25 cellular contexts compared by ENCODE assay signal in genomic region chr13:106423530-106423929, GRCh38.
DNase-seq lines count a peak whose midpoint lies in the region; ATAC-seq, FAIRE-seq and TF ChIP-seq lines count a peak whose summit lies in the region.
"Had no signal": no experiment of that assay in that cellular context is flagged by ENCODE, and none has a peak within 500 bp of the region (broad histone marks: within the 10 kb centered on the region; RNA-seq: fewer than 3 reads in every experiment).

No MANE protein-coding gene starts in this region.

- FAIRE-seq in pancreas (lab: Jason Lieb, UNC) = no peak
- FAIRE-seq: A204.1, GM19239, urothelium cell line had no signal

- in situ Hi-C loops in ACHN (cut with HindIII; ENCODE audit: low pct_ligation_motif_present, low pct_unique_long_range_greater_than_20kb, low sequenced_read_pairs) = no loop called here

- H3K27me3 ChIP-seq in GM23338 (ENCODE audit: insufficient read depth) = no peaks in the 10 kb centered on the region
- H3K27me3 ChIP-seq in sigmoid colon = no peaks in the 10 kb centered on the region
- peaks cover 0 to 5% (median 0%) of the 10 kb centered on the region in 4 donors for H3K27me3 ChIP-seq in pancreas
- H3K27me3 ChIP-seq: BLaER1 treated with 17β-estradiol and CSF1 and Interleukin-3, amounts not matched to agents 10 nM and 100 nM; right lobe of liver had no signal

- no peaks in the 10 kb centered on the region for H3K79me2 ChIP-seq in GM23338 (replicated peaks; ENCODE audit: insufficient read depth)

- H3K9me2 ChIP-seq in GM23338 (ENCODE audit: insufficient read depth) = no peaks in the 10 kb centered on the region

- H4K20me1 ChIP-seq in GM23338 (replicated peaks; ENCODE audit: insufficient read depth) = no peaks in the 10 kb centered on the region
- H4K20me1 ChIP-seq: BLaER1 treated with 17β-estradiol and CSF1 and Interleukin-3, amounts not matched to agents 10 nM and 100 nM had no signal

- H3K27me3 Mint-ChIP-seq in GM23338 (ENCODE audit: insufficient read depth, low read depth, poor library complexity) = peaks cover 5% of the 10 kb centered on the region
- H3K27me3 Mint-ChIP-seq: activated naive CD4-positive, alpha-beta T cell treated with anti-CD3 and anti-CD28 coated beads, Interleukin-2, amount 10 ng/mL, durations not matched to agents 7 days and 5 days had no signal

- no peak overlapping the region for H3K27ac Mint-ChIP-seq in GM23338
- H3K27ac Mint-ChIP-seq: activated naive CD4-positive, alpha-beta T cell treated with anti-CD3 and anti-CD28 coated beads, Interleukin-2, amount 10 ng/mL, durations not matched to agents 7 days and 5 days had no signal

- H3K4me1 ChIP-seq in GM23338 (ENCODE audit: insufficient read depth) = peaks cover 20% of the 10 kb centered on the region
- no peaks in the 10 kb centered on the region for H3K4me1 ChIP-seq in sigmoid colon
- no peaks in the 10 kb centered on the region for H3K4me1 ChIP-seq in pancreas
- H3K4me1 ChIP-seq: BLaER1 treated with 17β-estradiol and CSF1 and Interleukin-3, amounts not matched to agents 10 nM and 100 nM; right lobe of liver had no signal

- peak; percentile 68 for ATAC-seq in GM23338
- peak; percentile 60 for ATAC-seq in HG03378 (IDR thresholded peaks at IDR 0.05; ENCODE audit: unreplicated experiment)
- no peak for ATAC-seq in pancreas
- ATAC-seq: activated T-cell treated with anti-CD3 and anti-CD28 coated beads, Interleukin-2, amount 50 U/mL, for 4 hours; right lobe of liver had no signal

- peak overlapping the region; percentile 53; the same call in 1 of the 2 replicates for H3K4me2 ChIP-seq in GM23338
- H3K4me2 ChIP-seq: BLaER1 treated with 17β-estradiol and CSF1 and Interleukin-3, amounts not matched to agents 10 nM and 100 nM had no signal

- H3K36me3 ChIP-seq in GM23338 (ENCODE audit: insufficient read depth) = no peaks in the 10 kb centered on the region
- H3K36me3 ChIP-seq in sigmoid colon = no peaks in the 10 kb centered on the region
- H3K36me3 ChIP-seq in pancreas = no peaks in the 10 kb centered on the region
- H3K36me3 ChIP-seq: BLaER1 treated with 17β-estradiol and CSF1 and Interleukin-3, amounts not matched to agents 10 nM and 100 nM; right lobe of liver had no signal

- DNase-seq in GM12865 (ENCODE audit: low read depth) (peak; percentile 9), GM23338 (ENCODE audit: low spot score) (peak; percentile 41), iPS-NIHi11 (ENCODE audit: low spot score) (peak; percentile 22), ACHN (no peak), sigmoid colon (no peak), pancreas (no peak), NCI-H1694 (lab: John Stamatoyannopoulos, UW) (no peak)
- DNase-seq: activated naive CD4-positive, alpha-beta T cell treated with anti-CD3 and anti-CD28 coated beads, Interleukin-2, amount 10 ng/mL, durations not matched to agents 7 days and 5 days; activated T-cell treated with anti-CD3 and anti-CD28 coated beads, Interleukin-2, amount 50 U/mL, for 4 hours; anterior cingulate cortex; dermis blood vessel endothelial cell; foreskin melanocyte; IMR-90; NCI-H1105 treated with DMSO at 0.1 percent for 48 hours; NCI-H524; right lobe of liver; stimulated activated CD4-positive, alpha-beta T cell treated with anti-CD3 and anti-CD28 coated beads, Interleukin-15, amount 100 ng/mL, for 24 hours; T1000 had no signal

- no peaks in the 10 kb centered on the region for H3K36me3 Mint-ChIP-seq in GM23338 (ENCODE audit: low read depth)
- H3K36me3 Mint-ChIP-seq: activated naive CD4-positive, alpha-beta T cell treated with anti-CD3 and anti-CD28 coated beads, Interleukin-2, amount 10 ng/mL, durations not matched to agents 7 days and 5 days had no signal

- H3K9me3 ChIP-seq in sigmoid colon = no peaks in the 10 kb centered on the region
- peaks cover 0 to 3% (median 0%) of the 10 kb centered on the region in 4 donors for H3K9me3 ChIP-seq in pancreas
- H3K9me3 ChIP-seq: BLaER1 treated with 17β-estradiol and CSF1 and Interleukin-3, amounts not matched to agents 10 nM and 100 nM; right lobe of liver had no signal

- no peaks in the 10 kb centered on the region for H3K9me3 Mint-ChIP-seq in GM23338
- H3K9me3 Mint-ChIP-seq: activated naive CD4-positive, alpha-beta T cell treated with anti-CD3 and anti-CD28 coated beads, Interleukin-2, amount 10 ng/mL, durations not matched to agents 7 days and 5 days; activated T-cell treated with anti-CD3 and anti-CD28 coated beads, Interleukin-2, amount 50 U/mL, for 4 hours had no signal

- peaks cover 24% of the 10 kb centered on the region for H3K4me1 Mint-ChIP-seq in GM23338
- H3K4me1 Mint-ChIP-seq: activated naive CD4-positive, alpha-beta T cell treated with anti-CD3 and anti-CD28 coated beads, Interleukin-2, amount 10 ng/mL, durations not matched to agents 7 days and 5 days had no signal

- TF ChIP-seq EP300 in sigmoid colon (IDR thresholded peaks at IDR 0.05) = no peak

- TF ChIP-seq POLR2A in sigmoid colon (IDR thresholded peaks at IDR 0.05) = no peak

- peak overlapping the region; percentile 60; the same call in 1 of the 2 replicates for H2AFZ ChIP-seq in GM23338

- H3K27ac ChIP-seq in GM23338 (ENCODE audit: low read depth) (no peak overlapping the region), sigmoid colon (no peak overlapping the region), pancreas (no peak overlapping the region)
- H3K27ac ChIP-seq: BLaER1 treated with 17β-estradiol and CSF1 and Interleukin-3, amounts not matched to agents 10 nM and 100 nM; epithelial cell of prostate; HL-60; right lobe of liver had no signal

- H3K4me3 ChIP-seq in GM12865 (ENCODE audit: low read depth, low read length) (no peak overlapping the region), GM23338 (no peak overlapping the region), sigmoid colon (no peak overlapping the region), pancreas (no peak overlapping the region)
- H3K4me3 ChIP-seq: BLaER1 treated with 17β-estradiol and CSF1 and Interleukin-3, amounts not matched to agents 10 nM and 100 nM; right lobe of liver had no signal

- intact Hi-C loops in sigmoid colon (cut with DNase I) (no loop called here), pancreas (cut with DNase I) (no loop called here)

- TF ChIP-seq CTCF in GM12865 (IDR thresholded peaks at IDR 0.05; ENCODE audit: insufficient read depth, low read depth, low read length, missing control alignments) (no peak), GM23338 (conservative IDR thresholded peaks at IDR 0.05; ENCODE audit: low read depth in 2 of 2) (no peak), sigmoid colon (IDR thresholded peaks at IDR 0.05) (no peak), pancreas (IDR thresholded peaks at IDR 0.05) (no peak)

- H3K4me3 Mint-ChIP-seq in GM23338 = no peak overlapping the region
- H3K4me3 Mint-ChIP-seq: activated naive CD4-positive, alpha-beta T cell treated with anti-CD3 and anti-CD28 coated beads, Interleukin-2, amount 10 ng/mL, durations not matched to agents 7 days and 5 days; activated T-cell treated with anti-CD3 and anti-CD28 coated beads, Interleukin-2, amount 50 U/mL, for 4 hours had no signal

- H3F3A ChIP-seq in GM23338 (replicated peaks; ENCODE audit: low read depth) = no peaks in the 10 kb centered on the region

- WGBS in sigmoid colon, 2 donors = 80 to 87% methylated on average over 7 of the region's 7 CpGs
- WGBS in pancreas, 2 donors = 56 to 71% methylated on average over 7 of the region's 7 CpGs

TF ChIP-seq in GM23338, 12 proteins besides CTCF, POLR2A, EP300 and RAD21:
- TF ChIP-seq EZH2 (IDR thresholded peaks at IDR 0.05; ENCODE audit: low read depth, unreplicated experiment) (no peak), JUNB (IDR thresholded peaks at IDR 0.05; ENCODE audit: unreplicated experiment) (no peak), NANOG (IDR thresholded peaks at IDR 0.05; ENCODE audit: borderline replicate concordance) (no peak)

Comparison
In these comparisons a context has a peak if more than half of its experiments do, and no peak if none do; other contexts are left out.
1. DNase-seq: peak in GM12865 (single experiment), GM23338 (single experiment) and iPS-NIHi11 (single experiment); none in ACHN (single experiment), sigmoid colon (single experiment), pancreas (0 of 6) and NCI-H1694 (single experiment).
2. ATAC-seq: peak in GM23338 (single experiment) and HG03378 (single experiment); none in pancreas (0 of 4).